ENCODE assay signal across 8 cellular contexts in the genomic region with DNA sequence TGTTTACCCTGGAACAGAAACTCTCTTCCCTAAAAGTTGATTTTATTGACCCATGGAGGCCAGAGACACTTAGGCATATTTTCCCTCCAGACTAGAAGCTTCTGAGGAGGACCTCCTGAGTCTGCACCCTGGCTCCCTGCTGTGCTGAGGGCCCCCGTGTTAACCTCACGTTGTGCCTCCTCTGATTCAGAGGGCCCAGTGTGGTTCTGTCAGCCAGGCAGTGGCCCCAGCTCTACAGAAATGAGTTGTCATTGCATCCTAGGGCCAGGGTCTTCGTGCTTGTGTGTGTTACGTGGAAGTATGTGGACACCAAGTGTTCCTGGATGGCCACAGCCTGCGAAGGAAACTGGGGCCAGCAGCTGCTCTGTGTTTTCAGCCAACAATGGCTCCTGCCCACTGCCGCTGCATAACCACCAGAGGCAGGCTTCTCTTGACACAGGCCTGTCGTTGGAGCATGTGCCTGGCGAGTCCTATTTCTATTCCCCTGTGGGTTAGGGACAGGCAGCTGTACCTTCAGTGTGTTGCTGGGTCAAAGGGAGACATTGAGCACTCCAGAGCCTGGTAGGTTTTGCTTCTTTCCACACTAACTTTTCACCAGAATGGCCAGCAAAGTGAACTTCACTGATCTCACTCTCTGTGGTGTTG. TPM values are rescaled to one million over a fixed set of nuclear protein-coding genes. Genes with fewer than 3 reads are reported as not detected.
DNase-seq lines count a peak whose midpoint lies in the region; ATAC-seq, FAIRE-seq and TF ChIP-seq lines count a peak whose summit lies in the region.

No MANE protein-coding gene starts in this region.

- H3K36me3 ChIP-seq in small intestine (ENCODE audit: control insufficient read depth in 2 of 2, insufficient read depth in 2 of 2, low read length in 2 of 2) (peaks cover 0 to 20% of the 10 kb centered on the region in 2 donors), HAP-1 (replicated peaks) (peaks cover 49% of the 10 kb centered on the region)

- no peak overlapping the region for H3K18ac ChIP-seq in H9 (ENCODE audit: insufficient read length, low read depth, low read length)

- H3K27ac ChIP-seq in H9 (ENCODE audit: insufficient read length, low read depth, low read length) (no peak overlapping the region), small intestine (ENCODE audit: low read depth in 1 of 2, low read length in 1 of 2) (peak overlapping the region; percentile 57 to 92)

- H3K79me1 ChIP-seq in H9 (ENCODE audit: insufficient read depth, low read depth, low read length, poor library complexity, severe bottlenecking): no peaks in the 10 kb centered on the region

- H3K14ac ChIP-seq in H9 (ENCODE audit: insufficient read depth, low read length): no peak overlapping the region; the same call in 1 of the 2 replicates

- no peak overlapping the region for H2BK120ac ChIP-seq in H9 (ENCODE audit: low read depth, low read length, poor library complexity, severe bottlenecking)

- no peak overlapping the region for H2AK5ac ChIP-seq in H9 (ENCODE audit: insufficient read length, low read length)

- H3K9ac ChIP-seq in H9 (ENCODE audit: extremely low read depth, insufficient read length, low read length): no peak overlapping the region

- no peak overlapping the region for H2BK20ac ChIP-seq in H9 (ENCODE audit: low read depth, low read length, poor library complexity, severe bottlenecking)

- in situ Hi-C loops in HAP-1 (cut with MboI; ENCODE audit: low sequenced_read_pairs): no loop called here

- no peaks in the 10 kb centered on the region for H3K27me3 Mint-ChIP-seq in H9 (ENCODE audit: low read depth)

- H3K4me3 Mint-ChIP-seq in H9: no peak overlapping the region

- peak overlapping the region; percentile 32 to 93 (median 67); a peak in 3 of 7 replicates for H3K27ac Mint-ChIP-seq in H9

- no peak overlapping the region for H3K56ac ChIP-seq in H9 (ENCODE audit: insufficient read length, low read depth, low read length)

- intact Hi-C loops in left cardiac atrium (cut with DNase I): loop anchor here in 1 of 2 donors (10.0 kb wide), 1 partner anchor 47 kb away; a partner anchor contains a TSS

- peak; percentile 9 to 55 for ATAC-seq in left cardiac atrium
- no peak for ATAC-seq in HG03135 (IDR thresholded peaks at IDR 0.05; ENCODE audit: unreplicated experiment)
- no peak for ATAC-seq in omental fat pad (ENCODE audit: low FRiP score)

- TF ChIP-seq CTCF in H9 (conservative IDR thresholded peaks at IDR 0.05) (no peak; the same call in 2 of the 3 replicates), omental fat pad (IDR thresholded peaks at IDR 0.05) (no peak)

- no CpG with 5 or more reads among the region's 8 CpGs for WGBS in H9 (ENCODE audit: extremely low coverage, insufficient read length, low lambda C conversion rate)
- WGBS in small intestine, 3 donors: 50 to 75% (median 57%) methylated on average over 8 of the region's 8 CpGs

- H3K4me2 ChIP-seq in H9 (ENCODE audit: insufficient read depth, insufficient read length, low read length): no peak overlapping the region

- no peak overlapping the region for H4K91ac ChIP-seq in H9 (ENCODE audit: insufficient read length, low read depth, low read length)

- no peaks in the 10 kb centered on the region for H3K79me2 ChIP-seq in H9 (ENCODE audit: insufficient read depth, low read length)

- no peak overlapping the region for H2AFZ ChIP-seq in H9 (ENCODE audit: low read length)

- peaks cover 2% of the 10 kb centered on the region for H4K20me1 ChIP-seq in H9 (ENCODE audit: control insufficient read depth, insufficient read depth, insufficient read length)

- no peaks in the 10 kb centered on the region for H3K27me3 ChIP-seq in H9 (ENCODE audit: insufficient read depth, low read length)
- no peaks in the 10 kb centered on the region for H3K27me3 ChIP-seq in small intestine (ENCODE audit: control insufficient read depth in 2 of 2, insufficient read depth in 2 of 2, low read length in 2 of 2)
- H3K27me3 ChIP-seq in HAP-1 (ENCODE audit: low read depth): no peaks in the 10 kb centered on the region

- H3T11ph ChIP-seq in H9 (ENCODE audit: low read length): no peak overlapping the region

- H4K8ac ChIP-seq in H9 (replicated peaks; ENCODE audit: insufficient read length, low read depth, low read length): no peak overlapping the region

- H3K4me3 ChIP-seq in small intestine (ENCODE audit: low read depth in 1 of 2, low read length in 2 of 2) (no peak overlapping the region), HAP-1 (no peak overlapping the region)

- H3K9me3 ChIP-seq in H9 (ENCODE audit: control insufficient read depth, low read depth, low read length): no peaks in the 10 kb centered on the region
- no peaks in the 10 kb centered on the region for H3K9me3 ChIP-seq in small intestine (ENCODE audit: control insufficient read depth, low read depth)
- H3K9me3 ChIP-seq in HAP-1: no peaks in the 10 kb centered on the region

- no peak overlapping the region for H2BK5ac ChIP-seq in H9 (ENCODE audit: insufficient read length, low read length)

- H3K4ac ChIP-seq in H9 (ENCODE audit: low read depth, low read length): no peak overlapping the region

- H3K9me3 Mint-ChIP-seq in H9: no peaks in the 10 kb centered on the region; a peak in 1 of 5 replicates

- H2BK15ac ChIP-seq in H9 (ENCODE audit: low read depth, low read length): no peak overlapping the region

- no peak for DNase-seq in H9
- peak; percentile 76 for DNase-seq in activated effector memory CD4-positive, alpha-beta T cell treated with anti-CD3 and anti-CD28 coated beads, Interleukin-2, amount 50 U/mL, for 16 hours
- DNase-seq in left cardiac atrium: peak; percentile 37
- no peak for DNase-seq in small intestine
- DNase-seq in CD1c-positive myeloid dendritic cell (ENCODE audit: extremely low spot score): no peak
- no peak for DNase-seq in omental fat pad (ENCODE audit: low spot score)
- no peak for DNase-seq in HAP-1 (ENCODE audit: low spot score in 2 of 2)

- no peak overlapping the region for H3K23ac ChIP-seq in H9 (ENCODE audit: insufficient read length, low read depth, low read length)

- no peak overlapping the region for H2BK12ac ChIP-seq in H9 (ENCODE audit: insufficient read length, low read depth, low read length)

- peaks cover 26% of the 10 kb centered on the region in 2 experiments for H3K4me1 Mint-ChIP-seq in H9

- no peaks in the 10 kb centered on the region for H3K23me2 ChIP-seq in H9 (ENCODE audit: insufficient read length, low read depth, low read length, poor library complexity, severe bottlenecking)

- no peak for FAIRE-seq in small intestine (lab: Jason Lieb, UNC)

- H3K4me1 ChIP-seq in H9 (ENCODE audit: insufficient read depth, low read length) (0 out of 2 replicates have a peak, but pooled peaks cover 2% of the 10 kb centered on the region), small intestine (ENCODE audit: control insufficient read depth in 2 of 2, insufficient read depth in 1 of 2, low read depth in 1 of 2, low read length in 1 of 2) (peaks cover 0 to 27% of the 10 kb centered on the region in 2 donors), HAP-1 (no peaks in the 10 kb centered on the region)

- H4K5ac ChIP-seq in H9 (ENCODE audit: insufficient read length, low read depth, low read length): no peak overlapping the region

- peaks cover 9 to 38% (median 23%) of the 10 kb centered on the region in 3 experiments; a peak in 6 of 7 replicates for H3K36me3 Mint-ChIP-seq in H9 (ENCODE audit: insufficient read depth in 1 of 3, low read depth in 3 of 3)

RNA-seq across cellular contexts. Expression of a gene that starts 44.5 kb away (rescaled TPM):
- 46.0 and 47.4 TPM in 2 replicates for total RNA-seq in H9 (2021)
- 10 to 100 TPM; 42.7 to 47.9 TPM for total RNA-seq in left cardiac atrium
- 100 to 1,000 TPM in 1 of 3 donors, 10 to 100 TPM in 2; 56.6 to 106 (median 96.7) TPM for polyA plus RNA-seq in small intestine
- 10 to 100 TPM; 36.5 to 90.5 (median 57.2) TPM for total RNA-seq in omental fat pad

RNA-seq across cellular contexts. Expression of a gene that starts 56.3 kb away (rescaled TPM):
- total RNA-seq in H9 (2021): 11.9 and 12.7 TPM in 2 replicates
- 10 to 100 TPM; 18.7 to 19.6 TPM for total RNA-seq in left cardiac atrium
- polyA plus RNA-seq in small intestine: 10 to 100 TPM in 1 of 3 donors, 1 to 10 TPM in 2; 5.9 to 10.3 (median 6.9) TPM
- 10 to 100 TPM; 19.8 to 45.0 (median 32.9) TPM for total RNA-seq in omental fat pad

Comparison
In these comparisons a context has a peak if more than half of its experiments do, and no peak if none do; other contexts are left out.
1. DNase-seq: peak in activated effector memory CD4-positive, alpha-beta T cell treated with anti-CD3 and anti-CD28 coated beads, Interleukin-2, amount 50 U/mL, for 16 hours (single experiment) and left cardiac atrium (single experiment); none in H9 (single experiment), small intestine (single experiment), CD1c-positive myeloid dendritic cell (single experiment), omental fat pad (single experiment) and HAP-1 (0 of 2).
2. ATAC-seq: peak in left cardiac atrium (2 of 2); none in HG03135 (single experiment) and omental fat pad (single experiment).